9 cellular contexts compared by ENCODE assay signal in genomic region chr2:231642631-231643493, GRCh38. TPM values are rescaled to one million over a fixed set of nuclear protein-coding genes. Genes with fewer than 3 reads are reported as not detected.
A peak's percentile ranks its signal among the peaks of the same experiment; 100 is the strongest.
DNase-seq lines count a peak whose midpoint lies in the region; ATAC-seq and TF ChIP-seq lines count a peak whose summit lies in the region.
"Had no signal": no experiment of that assay in that cellular context is flagged by ENCODE, and none has a peak within 500 bp of the region (broad histone marks: within the 10 kb centered on the region; RNA-seq: fewer than 3 reads in every experiment).

No MANE protein-coding gene starts in this region.

- H3K4me1 ChIP-seq in adrenal gland (replicated peaks in 1 of 2), result peaks cover 6 to 42% of the 10 kb centered on the region in 2 donors
- peaks cover 19% of the 10 kb centered on the region for H3K4me1 ChIP-seq in right cardiac atrium (ENCODE audit: control insufficient read depth, insufficient read depth, low read length)
- H3K4me1 ChIP-seq in spleen, result peaks cover 15 to 48% (median 31%) of the 10 kb centered on the region in 6 donors

- peak; percentile 53 for ATAC-seq in GM18520 (IDR thresholded peaks at IDR 0.05; ENCODE audit: unreplicated experiment)
- peak; percentile 95 to 96 for ATAC-seq in right cardiac atrium
- no peak for ATAC-seq in GM18519 (IDR thresholded peaks at IDR 0.05; ENCODE audit: low FRiP score, unreplicated experiment)
- no peak for ATAC-seq in HG03571 (IDR thresholded peaks at IDR 0.05; ENCODE audit: unreplicated experiment)

- no peaks in the 10 kb centered on the region for H3F3A ChIP-seq in SU-DHL-6 (ENCODE audit: insufficient read depth)

- peak overlapping the region; percentile 49 for H3K27ac ChIP-seq in SU-DHL-6 (ENCODE audit: low read depth, low read length)
- H3K27ac ChIP-seq in adrenal gland, result peak overlapping the region; percentile 41 to 81 (median 74)
- peak overlapping the region; percentile 100 for H3K27ac ChIP-seq in right cardiac atrium (ENCODE audit: low read length)
- peak overlapping the region; percentile 16 to 87 (median 75) for H3K27ac ChIP-seq in spleen

- peak overlapping the region; percentile 51 for H3K4me2 ChIP-seq in SU-DHL-6 (ENCODE audit: low read depth, low read length, poor library complexity, severe bottlenecking)

- intact Hi-C loops in adrenal gland (cut with DNase I), result no loop called here
- intact Hi-C loops in right cardiac atrium (cut with DNase I), result no loop called here
- intact Hi-C loops in spleen (cut with DNase I; ENCODE audit: low total_unique reads), result no loop called here

- H3K9me3 ChIP-seq in SU-DHL-6 (ENCODE audit: insufficient read depth, low read length) (no peaks in the 10 kb centered on the region), adrenal gland (replicated peaks in 1 of 3) (no peaks in the 10 kb centered on the region), right cardiac atrium (ENCODE audit: control insufficient read depth, low read length) (no peaks in the 10 kb centered on the region), spleen (no peaks in the 10 kb centered on the region)

- no peak overlapping the region for H3K4me3 ChIP-seq in SU-DHL-6 (ENCODE audit: insufficient read depth, low read length, poor library complexity, severe bottlenecking)
- H3K4me3 ChIP-seq in adrenal gland, result peak overlapping the region in 1 of 4 donors; percentile 14
- H3K4me3 ChIP-seq in right cardiac atrium (ENCODE audit: low read length), result peak overlapping the region; percentile 21
- H3K4me3 ChIP-seq in spleen, result peak overlapping the region in 6 of 8 donors; percentile 10 to 57 (median 20)

- H3K9ac ChIP-seq in SU-DHL-6 (ENCODE audit: low read length), result peak overlapping the region; percentile 43

- 50 to 67% (median 53%) methylated on average over 18 to 30 of the region's 30 CpGs for WGBS in adrenal gland, 4 donors
- WGBS in right cardiac atrium, result 27% methylated on average over 30 of the region's 30 CpGs
- 10 to 18% (median 13%) methylated on average over 26 to 30 of the region's 30 CpGs for WGBS in spleen, 5 donors

- no peaks in the 10 kb centered on the region for H3K36me3 ChIP-seq in SU-DHL-6 (ENCODE audit: low read length)
- no peaks in the 10 kb centered on the region for H3K36me3 ChIP-seq in adrenal gland (replicated peaks in 1 of 2)
- H3K36me3 ChIP-seq in spleen, result no peaks in the 10 kb centered on the region

- H3K9me2 ChIP-seq in SU-DHL-6 (replicated peaks; ENCODE audit: insufficient read depth, low read length), result no peaks in the 10 kb centered on the region

- H3K79me2 ChIP-seq in SU-DHL-6 (ENCODE audit: insufficient read depth, low read length), result no peaks in the 10 kb centered on the region

- peak; percentile 92 for DNase-seq in HK-2 (ENCODE audit: unreplicated experiment)
- peak; percentile 50 to 89 (median 79) for DNase-seq in adrenal gland
- DNase-seq in right cardiac atrium, result peak; percentile 91 to 94 (median 92)
- peak; percentile 83 for DNase-seq in spleen

- TF ChIP-seq CTCF in SU-DHL-6 (IDR thresholded peaks at IDR 0.05; ENCODE audit: insufficient read depth, low read length, poor library complexity, severe bottlenecking) (no peak), adrenal gland (IDR thresholded peaks at IDR 0.05) (no peak), spleen (IDR thresholded peaks at IDR 0.05 in 8 of 11, conservative IDR thresholded peaks at IDR 0.05 in 3 of 11) (peak in 1 of 11 experiments; percentile 19)

- peak overlapping the region; percentile 59 for H2AFZ ChIP-seq in SU-DHL-6 (ENCODE audit: low read depth, low read length, severe bottlenecking)

- H4K20me1 ChIP-seq in SU-DHL-6 (ENCODE audit: low read depth, low read length), result no peaks in the 10 kb centered on the region

- no peaks in the 10 kb centered on the region for H3K27me3 ChIP-seq in SU-DHL-6 (ENCODE audit: low read length)
- H3K27me3 ChIP-seq in adrenal gland, result no peaks in the 10 kb centered on the region
- H3K27me3 ChIP-seq in right cardiac atrium (ENCODE audit: control insufficient read depth, insufficient read depth), result no peaks in the 10 kb centered on the region
- H3K27me3 ChIP-seq in spleen (replicated peaks in 1 of 7), result no peaks in the 10 kb centered on the region

- TF ChIP-seq POLR2A in adrenal gland (IDR thresholded peaks at IDR 0.05), result peak in 1 of 2 donors; percentile 10
- no peak for TF ChIP-seq POLR2A in spleen (IDR thresholded peaks at IDR 0.05)

RNA-seq across cellular contexts. Expression of gene TEX44, which starts 50.2 kb away (rescaled TPM):
- total RNA-seq in adrenal gland (not detected), right cardiac atrium (not detected), spleen (not detected)
- polyA plus RNA-seq in adrenal gland (not detected), right cardiac atrium (not detected), spleen (not detected)
- total RNA-seq: subcutaneous adipose tissue had no signal

Comparison
In these comparisons a context has a peak if more than half of its experiments do, and no peak if none do; other contexts are left out.
1. ATAC-seq: peak in GM18520 (single experiment) and right cardiac atrium (2 of 2); none in GM18519 (single experiment) and HG03571 (single experiment).
2. H3K27ac ChIP-seq: peak in every context shown above with its lines; median percentile 100 in right cardiac atrium; 75 in spleen; 74 in adrenal gland; 49 in SU-DHL-6.
3. Peak in every context shown above with its lines, with median percentiles within 50 percentile points of each other: DNase-seq.